In the genomic region with DNA sequence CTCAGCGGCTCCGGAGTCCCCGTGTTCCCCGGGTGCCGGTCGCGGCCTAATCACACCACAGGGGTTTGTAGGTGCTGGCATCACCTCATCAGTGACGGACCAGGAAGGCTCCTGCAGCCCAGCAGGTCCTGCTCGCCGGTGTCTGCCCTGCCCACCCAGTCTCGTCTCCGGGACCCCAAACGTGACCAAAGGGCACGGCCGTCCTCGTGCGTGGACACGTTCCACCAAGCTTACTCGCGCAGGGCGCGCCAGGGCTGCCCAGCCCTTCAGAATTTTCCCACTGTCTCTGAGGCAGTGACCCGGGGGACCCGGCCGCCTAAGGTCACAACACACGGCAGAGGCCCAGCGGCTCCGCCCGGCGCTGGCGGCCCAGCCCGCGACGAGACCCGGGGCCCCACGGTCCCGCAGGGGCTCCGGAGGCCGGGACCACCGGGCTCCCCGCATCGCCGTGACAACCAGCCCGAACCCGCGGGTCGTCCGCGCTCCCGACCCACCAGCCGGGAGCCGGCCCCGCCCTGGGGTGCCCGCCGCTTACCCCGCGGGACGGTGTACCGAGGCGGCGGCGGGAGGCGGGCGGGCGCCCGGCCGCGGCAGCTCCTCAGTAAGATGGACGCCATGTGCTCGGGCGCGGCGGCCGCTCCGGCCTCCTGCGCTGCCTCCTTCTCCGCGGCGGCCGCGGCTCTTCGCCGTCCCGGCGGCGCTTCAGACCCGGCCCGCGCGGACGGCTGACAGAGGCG, we compare ENCODE assay signal across 8 cellular contexts. TPM values are rescaled to one million over a fixed set of nuclear protein-coding genes. Genes with fewer than 3 reads are reported as not detected.
DNase-seq lines count a peak whose midpoint lies in the region; ATAC-seq, FAIRE-seq and TF ChIP-seq lines count a peak whose summit lies in the region.

No MANE protein-coding gene starts in this region.

- peak overlapping the region; percentile 97 to 98 for H3K27ac ChIP-seq in A549
- peak overlapping the region; percentile 62 for H3K27ac ChIP-seq in fibroblast of lung (ENCODE audit: insufficient read depth, low read length)
- H3K27ac ChIP-seq in neutrophil: peak overlapping the region; percentile 69

- DNase-seq in A549 (ENCODE audit: low read depth in 1 of 2, low spot score in 1 of 2): no peak
- peak; percentile 23 to 28 for DNase-seq in activated CD4-positive, alpha-beta T cell treated with anti-CD3 and anti-CD28 coated beads, Interleukin-2, amount 50 U/mL, for 48 hours
- DNase-seq in fibroblast of lung (ENCODE audit: low read depth in 2 of 2): no peak
- DNase-seq in NCI-H526 treated with DMSO at 0.1 percent for 48 hours (lab: John Stamatoyannopoulos, UW): no peak
- no peak for DNase-seq in NCI-H1105 treated with DMSO at 0.1 percent for 48 hours (lab: John Stamatoyannopoulos, UW)

- TF ChIP-seq RAD21 in A549 (conservative IDR thresholded peaks at IDR 0.05 in 1 of 2, IDR thresholded peaks at IDR 0.05 in 1 of 2): no peak

- POLR2A ChIA-PET in A549 (lab: Yijun Ruan, JAX): interaction anchor here (0.7 to 2.8 kb wide), 3 partner anchors 9 to 15 kb away, joined by 3 to 18 read pairs (median 3); a partner anchor contains a TSS

- H3K4me1 ChIP-seq in A549 (peaks cover 39% of the 10 kb centered on the region), fibroblast of lung (ENCODE audit: control insufficient read depth, extremely low read depth, insufficient read depth, low read length) (peaks cover 6% of the 10 kb centered on the region), neutrophil (ENCODE audit: control insufficient read depth in 1 of 2, insufficient read depth in 1 of 2, low read depth in 1 of 2, low read length in 1 of 2) (peaks cover 17 to 18% of the 10 kb centered on the region in 2 experiments)

- TF ChIP-seq POLR2A in A549 (IDR thresholded peaks at IDR 0.05; ENCODE audit: low read length): no peak

- H3K9me3 ChIP-seq in A549: no peaks in the 10 kb centered on the region
- no peaks in the 10 kb centered on the region for H3K9me3 ChIP-seq in fibroblast of lung (ENCODE audit: control insufficient read depth, insufficient read depth, low read depth, low read length)
- H3K9me3 ChIP-seq in neutrophil: no peaks in the 10 kb centered on the region

- peak; percentile 19 to 68; a peak in 5 of 6 replicates for ATAC-seq in A549
- peak; percentile 31 for ATAC-seq in GM19035 (IDR thresholded peaks at IDR 0.05; ENCODE audit: unreplicated experiment)
- ATAC-seq in HG03280 (IDR thresholded peaks at IDR 0.05; ENCODE audit: unreplicated experiment): peak; percentile 33

- CTCF ChIA-PET in A549 (lab: Yijun Ruan, JAX): interaction anchor here (1.2 kb wide), 1 partner anchor 46 kb away, joined by 3 read pairs; no protein-coding TSS in a partner anchor

- TF ChIP-seq EP300 in A549 (IDR thresholded peaks at IDR 0.05): no peak

- H3K27me3 ChIP-seq in fibroblast of lung (ENCODE audit: control insufficient read depth, insufficient read depth, low read length) (no peaks in the 10 kb centered on the region), neutrophil (no peaks in the 10 kb centered on the region)

- H3K79me2 ChIP-seq in fibroblast of lung (ENCODE audit: control insufficient read depth, insufficient read depth, low read length): peaks cover 47% of the 10 kb centered on the region

- H2AFZ ChIP-seq in fibroblast of lung (ENCODE audit: low read length): peak overlapping the region; percentile 44

- WGBS in A549 (ENCODE audit: missing lambda C conversion rate): no CpG with 5 or more reads among the region's 92 CpGs

- peak overlapping the region; percentile 80 for H3K4me2 ChIP-seq in A549
- peak overlapping the region; percentile 96 for H3K4me2 ChIP-seq in fibroblast of lung (ENCODE audit: extremely low read depth, insufficient read depth, low read length)

- H4K20me1 ChIP-seq in fibroblast of lung (ENCODE audit: control insufficient read depth, extremely low read depth, insufficient read depth, low read length): no peaks in the 10 kb centered on the region

- peak overlapping the region; percentile 85 for H3K9ac ChIP-seq in fibroblast of lung (ENCODE audit: insufficient read depth, low read length)

- H3K4me3 ChIP-seq in A549 (peak overlapping the region; percentile 99), fibroblast of lung (replicated peaks in 1 of 4; ENCODE audit: control extremely low read depth in 1 of 4, insufficient read depth in 1 of 4, low read depth in 3 of 4, low read length in 4 of 4) (peak overlapping the region; percentile 63 to 82 (median 74)), neutrophil (ENCODE audit: low read depth in 1 of 2, low read length in 1 of 2) (peak overlapping the region; percentile 61 to 94)

- no peak for FAIRE-seq in A549 (lab: Jason Lieb, UNC)

- TF ChIP-seq CTCF in A549 (IDR thresholded peaks at IDR 0.05): no peak
- no peak for TF ChIP-seq CTCF in fibroblast of lung (conservative IDR thresholded peaks at IDR 0.05 in 1 of 2, IDR thresholded peaks at IDR 0.05 in 1 of 2; ENCODE audit: low read depth in 1 of 2, low read length in 2 of 2)
- no peak for TF ChIP-seq CTCF in neutrophil (IDR thresholded peaks at IDR 0.05)

- H3K36me3 ChIP-seq in fibroblast of lung (ENCODE audit: control insufficient read depth, insufficient read depth, low read length) (peaks cover 5% of the 10 kb centered on the region), neutrophil (no peaks in the 10 kb centered on the region)

TF ChIP-seq in A549, 52 proteins besides CTCF, POLR2A, EP300 and RAD21:
- TF ChIP-seq PHF8 (IDR thresholded peaks at IDR 0.05; ENCODE audit: borderline replicate concordance, low read depth): peak; percentile 23; the same call in 1 of the 2 replicates
- TF ChIP-seq ZC3H11A (IDR thresholded peaks at IDR 0.05): no peak
- no peak for TF ChIP-seq RNF2 (IDR thresholded peaks at IDR 0.05; ENCODE audit: borderline replicate concordance, low read depth)
- peak; percentile 75; the same call in 1 of the 2 replicates for TF ChIP-seq MYC (IDR thresholded peaks at IDR 0.05; ENCODE audit: borderline replicate concordance, low read length)
- no peak for TF ChIP-seq BHLHE40 (IDR thresholded peaks at IDR 0.05; ENCODE audit: low read depth, low read length)
TF ChIP-seq in A549: peak in this region for 2.

RNA-seq across cellular contexts. Expression of a gene that starts 0.5 kb away (rescaled TPM):
- polyA plus RNA-seq in A549 (2011; rRNA removed) (18.6 and 20.2 TPM in 2 replicates), A549 (2017; fragmentation: RNase III; extraction: RNeasy Plus Mini Kit Qiagen cat#74134 plus additional on column Dnase treatment) (29.6 to 29.9 TPM (median 29.6 TPM) in 3 replicates), fibroblast of lung (15.8 and 23.6 TPM in 2 replicates)
- 24.7 and 30.2 TPM in 2 replicates for polyA plus RNA-seq in A549 (2012; cell fraction: cytosol; rRNA removed)
- polyA plus RNA-seq in A549 (2012; cell fraction: nucleus; rRNA removed): 85.4 and 112 TPM in 2 replicates
- polyA minus RNA-seq in A549 (2011; rRNA and poly(A)+ RNA removed): 36.4 and 57.7 TPM in 2 replicates
- total RNA-seq in fibroblast of lung: 70.4 TPM in 2 replicates
- 22.7 and 30.5 TPM in 2 replicates for polyA plus RNA-seq in fibroblast of lung (2012)
- polyA minus RNA-seq in fibroblast of lung (ENCODE audit: low replicate concordance): 52.0 and 52.7 TPM in 2 replicates

RNA-seq across cellular contexts. Expression of a gene that starts 15.7 kb away (rescaled TPM):
- 49.3 and 52.6 TPM in 2 replicates for polyA plus RNA-seq in A549 (2011; rRNA removed)
- 33.5 and 40.4 TPM in 2 replicates for polyA plus RNA-seq in A549 (2012; cell fraction: cytosol; rRNA removed)
- polyA plus RNA-seq in A549 (2012; cell fraction: nucleus; rRNA removed): 80.4 and 85.8 TPM in 2 replicates
- 43.8 to 47.7 TPM (median 44.5 TPM) in 3 replicates for polyA plus RNA-seq in A549 (2017; fragmentation: RNase III; extraction: RNeasy Plus Mini Kit Qiagen cat#74134 plus additional on column Dnase treatment)
- polyA minus RNA-seq in A549 (2011; rRNA and poly(A)+ RNA removed): 74.4 and 88.7 TPM in 2 replicates
- total RNA-seq in fibroblast of lung: 43.7 and 68.4 TPM in 2 replicates
- 26.6 and 53.5 TPM in 2 replicates for polyA plus RNA-seq in fibroblast of lung
- 27.8 and 55.0 TPM in 2 replicates for polyA plus RNA-seq in fibroblast of lung (2012)
- polyA minus RNA-seq in fibroblast of lung (ENCODE audit: low replicate concordance): 30.4 and 87.4 TPM in 2 replicates

Comparison
In these comparisons a context has a peak if more than half of its experiments do, and no peak if none do; other contexts are left out.
1. DNase-seq: peak in activated CD4-positive, alpha-beta T cell treated with anti-CD3 and anti-CD28 coated beads, Interleukin-2, amount 50 U/mL, for 48 hours (2 of 2); none in A549 (0 of 2), fibroblast of lung (0 of 2), NCI-H526 treated with DMSO at 0.1 percent for 48 hours (single experiment) and NCI-H1105 treated with DMSO at 0.1 percent for 48 hours (single experiment).
2. Peak in every context shown above with its lines, with median percentiles within 50 percentile points of each other: ATAC-seq, H3K27ac ChIP-seq and H3K4me3 ChIP-seq.